ENCODE assay signal across 9 cellular contexts in genomic region chr19:44770550-44771257, GRCh38. TPM values are rescaled to one million over a fixed set of nuclear protein-coding genes. Genes with fewer than 3 reads are reported as not detected.
DNase-seq lines count a peak whose midpoint lies in the region; ATAC-seq and TF ChIP-seq lines count a peak whose summit lies in the region.
"Had no signal": no experiment of that assay in that cellular context is flagged by ENCODE, and none has a peak within 500 bp of the region (broad histone marks: within the 10 kb centered on the region; RNA-seq: fewer than 3 reads in every experiment).

No MANE protein-coding gene starts in this region.

- peaks cover 0 to 11% (median 4%) of the 10 kb centered on the region in 11 experiments; a peak in 8 of 22 replicates for H3K9me3 ChIP-seq in BLaER1 treated with 17β-estradiol and CSF1 and Interleukin-3, amounts not matched to agents 10 nM and 100 nM (replicated peaks in 1 of 11)

- H3K4me1 ChIP-seq in BLaER1 treated with 17β-estradiol and CSF1 and Interleukin-3, amounts not matched to agents 10 nM and 100 nM: peaks cover 8 to 53% (median 36%) of the 10 kb centered on the region in 10 experiments; a peak in 19 of 20 replicates

- no peaks in the 10 kb centered on the region for H3K27me3 ChIP-seq in BLaER1 treated with 17β-estradiol and CSF1 and Interleukin-3, amounts not matched to agents 10 nM and 100 nM

- H3K4me3 ChIP-seq in BLaER1 treated with 17β-estradiol and CSF1 and Interleukin-3, amounts not matched to agents 10 nM and 100 nM: peak overlapping the region in 2 of 10 experiments; percentile 21 to 37; a peak in 7 of 20 replicates
- H3K4me3 ChIP-seq in choroid plexus epithelial cell (ENCODE audit: low read depth, low read length): no peak overlapping the region

- H3K27ac ChIP-seq in BLaER1 treated with 17β-estradiol and CSF1 and Interleukin-3, amounts not matched to agents 10 nM and 100 nM: peak overlapping the region in 10 of 11 experiments; percentile 9 to 71 (median 46); a peak in 11 of 22 replicates

- H3K4me2 ChIP-seq in BLaER1 treated with 17β-estradiol and CSF1 and Interleukin-3, amounts not matched to agents 10 nM and 100 nM: peak overlapping the region; percentile 43 to 79 (median 65)

- TF ChIP-seq CTCF in choroid plexus epithelial cell (conservative IDR thresholded peaks at IDR 0.05; ENCODE audit: low read depth, low read length): peak; percentile 83

- peak overlapping the region in 6 of 11 experiments; percentile 20 to 55 (median 37); a peak in 7 of 22 replicates for H3K9ac ChIP-seq in BLaER1 treated with 17β-estradiol and CSF1 and Interleukin-3, amounts not matched to agents 10 nM and 100 nM

- H4K20me1 ChIP-seq in BLaER1 treated with 17β-estradiol and CSF1 and Interleukin-3, amounts not matched to agents 10 nM and 100 nM: no peaks in the 10 kb centered on the region

- peak; percentile 64 to 86 for DNase-seq in NCI-H524 (lab: John Stamatoyannopoulos, UW)
- DNase-seq in activated CD4-positive, alpha-beta T cell treated with anti-CD3 and anti-CD28 coated beads for 24 hours (ENCODE audit: low read depth in 2 of 2): peak; percentile 95 to 98
- DNase-seq in choroid plexus epithelial cell (ENCODE audit: low read depth): peak; percentile 97
- peak; percentile 95 for DNase-seq in left lobe of liver (ENCODE audit: low spot score)
- DNase-seq in stimulated activated CD4-positive, alpha-beta T cell treated with anti-CD3 and anti-CD28 coated beads, Interleukin-4, amount 100 ng/mL, for 24 hours: peak; percentile 98

- ATAC-seq in GM19351 (IDR thresholded peaks at IDR 0.05; ENCODE audit: unreplicated experiment) (peak; percentile 96), HG03457 (IDR thresholded peaks at IDR 0.05; ENCODE audit: unreplicated experiment) (peak; percentile 92), left lobe of liver (peak; percentile 97)

- no peaks in the 10 kb centered on the region for H3K36me3 ChIP-seq in BLaER1 treated with 17β-estradiol and CSF1 and Interleukin-3, amounts not matched to agents 10 nM and 100 nM

RNA-seq across cellular contexts. Expression of gene CBLC, which starts 7.0 kb away (rescaled TPM):
- total RNA-seq in left lobe of liver: 14.0 TPM
- total RNA-seq: activated CD8-positive, alpha-beta memory T cell treated with anti-CD3 and anti-CD28 coated beads for 36 hours had no signal

RNA-seq across cellular contexts. Expression of gene BCL3, which starts 22.2 kb away (rescaled TPM):
- 30.8 TPM for total RNA-seq in left lobe of liver

RNA-seq across cellular contexts. Expression of gene BCAM, which starts 38.2 kb away (rescaled TPM):
- 40.7 TPM for total RNA-seq in left lobe of liver
- total RNA-seq: activated CD8-positive, alpha-beta memory T cell treated with anti-CD3 and anti-CD28 coated beads for 36 hours had no signal
